In genomic region chr21:32613436-32614043, GRCh38 we compare ENCODE assay signal across 8 cellular contexts. TPM values are rescaled to one million over a fixed set of nuclear protein-coding genes. Genes with fewer than 3 reads are reported as not detected.
DNase-seq lines count a peak whose midpoint lies in the region; ATAC-seq and TF ChIP-seq lines count a peak whose summit lies in the region.

No MANE protein-coding gene starts in this region.

- POLR2A ChIA-PET in activated CD4-positive, alpha-beta T cell treated with anti-CD3 and anti-CD28 coated beads, Interleukin-2, amount 10 ng/mL, durations not matched to agents 7 days and 5 days (lab: Charles Lee), result interaction anchor here (0.6 kb wide), 1 partner anchor 100 kb away, joined by 3 read pairs; no protein-coding TSS in a partner anchor

- peak overlapping the region; percentile 76 to 89 (median 77) for H3K4me3 ChIP-seq in liver (ENCODE audit: low read depth in 1 of 3, low read length in 3 of 3)
- peak overlapping the region; percentile 67 for H3K4me3 ChIP-seq in thymus (ENCODE audit: low read length)

- no peaks in the 10 kb centered on the region for H3K27me3 ChIP-seq in liver (ENCODE audit: control insufficient read depth in 4 of 4, insufficient read depth in 4 of 4, low read length in 3 of 4)
- H3K27me3 ChIP-seq in thymus (ENCODE audit: control insufficient read depth, insufficient read depth), result no peaks in the 10 kb centered on the region

- CTCF ChIA-PET in activated CD4-positive, alpha-beta T cell treated with anti-CD3 and anti-CD28 coated beads, Interleukin-2, amount 10 ng/mL, durations not matched to agents 7 days and 5 days (lab: Charles Lee), result interaction anchor here (2.2 kb wide), 1 partner anchor 13 kb away, joined by 15 read pairs; no protein-coding TSS in a partner anchor

- H3K27ac Mint-ChIP-seq in activated CD4-positive, alpha-beta T cell treated with anti-CD3 and anti-CD28 coated beads, Interleukin-2, amount 10 ng/mL, durations not matched to agents 7 days and 5 days, result peak overlapping the region; percentile 39
- H3K27ac Mint-ChIP-seq in activated naive CD8-positive, alpha-beta T cell treated with anti-CD3 and anti-CD28 coated beads, Interleukin-2, amount 50 U/mL, for 24 hours, result no peak overlapping the region

- no peaks in the 10 kb centered on the region for H3K9me3 Mint-ChIP-seq in activated CD4-positive, alpha-beta T cell treated with anti-CD3 and anti-CD28 coated beads, Interleukin-2, amount 10 ng/mL, durations not matched to agents 7 days and 5 days
- no peaks in the 10 kb centered on the region for H3K9me3 Mint-ChIP-seq in activated naive CD8-positive, alpha-beta T cell treated with anti-CD3 and anti-CD28 coated beads, Interleukin-2, amount 50 U/mL, for 24 hours

- TF ChIP-seq CTCF in liver (IDR thresholded peaks at IDR 0.05; ENCODE audit: low read depth, low read length, missing input control), result no peak

- H3K36me3 Mint-ChIP-seq in activated CD4-positive, alpha-beta T cell treated with anti-CD3 and anti-CD28 coated beads, Interleukin-2, amount 10 ng/mL, durations not matched to agents 7 days and 5 days (ENCODE audit: low read depth), result peaks cover 8% of the 10 kb centered on the region
- H3K36me3 Mint-ChIP-seq in activated naive CD8-positive, alpha-beta T cell treated with anti-CD3 and anti-CD28 coated beads, Interleukin-2, amount 50 U/mL, for 24 hours (ENCODE audit: low read depth), result peaks cover 10% of the 10 kb centered on the region

- peaks cover 26% of the 10 kb centered on the region for H3K4me1 Mint-ChIP-seq in activated CD4-positive, alpha-beta T cell treated with anti-CD3 and anti-CD28 coated beads, Interleukin-2, amount 10 ng/mL, durations not matched to agents 7 days and 5 days
- peaks cover 21% of the 10 kb centered on the region for H3K4me1 Mint-ChIP-seq in activated naive CD8-positive, alpha-beta T cell treated with anti-CD3 and anti-CD28 coated beads, Interleukin-2, amount 50 U/mL, for 24 hours

- in situ Hi-C loops in ACHN (cut with HindIII; ENCODE audit: low pct_ligation_motif_present, low pct_unique_long_range_greater_than_20kb, low sequenced_read_pairs), result no loop called here

- peaks cover 5% of the 10 kb centered on the region for H3K27me3 Mint-ChIP-seq in activated CD4-positive, alpha-beta T cell treated with anti-CD3 and anti-CD28 coated beads, Interleukin-2, amount 10 ng/mL, durations not matched to agents 7 days and 5 days
- peaks cover 3% of the 10 kb centered on the region for H3K27me3 Mint-ChIP-seq in activated naive CD8-positive, alpha-beta T cell treated with anti-CD3 and anti-CD28 coated beads, Interleukin-2, amount 50 U/mL, for 24 hours

- ATAC-seq in activated naive CD8-positive, alpha-beta T cell treated with anti-CD3 and anti-CD28 coated beads, Interleukin-2, amount 50 U/mL, for 24 hours, result no peak
- no peak for ATAC-seq in HG02642 (IDR thresholded peaks at IDR 0.05; ENCODE audit: poor library complexity, unreplicated experiment)

- peaks cover 0 to 9% (median 3%) of the 10 kb centered on the region in 4 donors for H3K36me3 ChIP-seq in liver (ENCODE audit: control insufficient read depth in 4 of 4, insufficient read depth in 3 of 4, low read depth in 1 of 4, low read length in 3 of 4)
- no peaks in the 10 kb centered on the region for H3K36me3 ChIP-seq in thymus (ENCODE audit: control insufficient read depth, insufficient read depth)

- DNase-seq in activated CD4-positive, alpha-beta T cell treated with anti-CD3 and anti-CD28 coated beads, Interleukin-2, amount 10 ng/mL, durations not matched to agents 7 days and 5 days, result no peak
- no peak for DNase-seq in activated CD4-positive, alpha-beta T cell treated with anti-CD3 and anti-CD28 coated beads, Interleukin-2, amount 50 U/mL, for 1 hour
- DNase-seq in activated naive CD8-positive, alpha-beta T cell treated with anti-CD3 and anti-CD28 coated beads, Interleukin-2, amount 50 U/mL, for 24 hours, result no peak
- no peak for DNase-seq in EL
- DNase-seq in ACHN, result no peak

- peak overlapping the region in 1 of 2 donors; percentile 93 for H3K9ac ChIP-seq in liver (ENCODE audit: low read depth in 1 of 2, low read length in 2 of 2)

- no peaks in the 10 kb centered on the region for H3K9me3 ChIP-seq in liver (ENCODE audit: control insufficient read depth in 4 of 4, low read length in 3 of 4)
- no peaks in the 10 kb centered on the region for H3K9me3 ChIP-seq in thymus (ENCODE audit: control insufficient read depth)

- 71% methylated on average over 16 of the region's 16 CpGs for WGBS in liver
- 85% methylated on average over 16 of the region's 16 CpGs for WGBS in thymus

- H3K4me1 ChIP-seq in liver (ENCODE audit: control insufficient read depth in 4 of 4, insufficient read depth in 4 of 4, low read length in 3 of 4) (peaks cover 0 to 16% (median 5%) of the 10 kb centered on the region in 4 donors), thymus (ENCODE audit: control insufficient read depth, insufficient read depth, low read length) (peaks cover 8% of the 10 kb centered on the region)

- TF ChIP-seq RAD21 in liver (IDR thresholded peaks at IDR 0.05), result no peak

- H3K27ac ChIP-seq in liver (ENCODE audit: low read depth in 1 of 2, low read length in 2 of 2) (peak overlapping the region; percentile 48 to 69), thymus (ENCODE audit: low read depth) (no peak overlapping the region)

- peak overlapping the region; percentile 99 for H3K4me3 Mint-ChIP-seq in activated CD4-positive, alpha-beta T cell treated with anti-CD3 and anti-CD28 coated beads, Interleukin-2, amount 10 ng/mL, durations not matched to agents 7 days and 5 days
- peak overlapping the region; percentile 92 for H3K4me3 Mint-ChIP-seq in activated naive CD8-positive, alpha-beta T cell treated with anti-CD3 and anti-CD28 coated beads, Interleukin-2, amount 50 U/mL, for 24 hours

TF ChIP-seq in liver, 16 proteins besides CTCF, POLR2A, EP300 and RAD21:
- TF ChIP-seq, protein P1, sequence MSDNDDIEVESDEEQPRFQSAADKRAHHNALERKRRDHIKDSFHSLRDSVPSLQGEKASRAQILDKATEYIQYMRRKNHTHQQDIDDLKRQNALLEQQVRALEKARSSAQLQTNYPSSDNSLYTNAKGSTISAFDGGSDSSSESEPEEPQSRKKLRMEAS (IDR thresholded peaks at IDR 0.05), result no peak
- TF ChIP-seq ZBTB33 (IDR thresholded peaks at IDR 0.05), result no peak
- TF ChIP-seq EGR1 (IDR thresholded peaks at IDR 0.05; ENCODE audit: low read depth in 2 of 2), result no peak
- no peak for TF ChIP-seq NR2F2 (IDR thresholded peaks at IDR 0.05)

RNA-seq across cellular contexts. Expression of gene CFAP298, which starts 1.4 kb away (rescaled TPM):
- total RNA-seq in activated CD4-positive, alpha-beta T cell treated with anti-CD3 and anti-CD28 coated beads, Interleukin-2, amount 10 ng/mL, durations not matched to agents 7 days and 5 days, result 10 to 100 TPM; 32.6 to 40.2 TPM
- total RNA-seq in liver, result 10 to 100 TPM; 13.1 to 14.8 TPM
- 10 to 100 TPM; 15.7 to 19.8 TPM for polyA plus RNA-seq in liver
- polyA plus RNA-seq in thymus, result 43.5 TPM

RNA-seq across cellular contexts. Expression of gene TCP10L, which starts 28.2 kb away (rescaled TPM):
- total RNA-seq in activated CD4-positive, alpha-beta T cell treated with anti-CD3 and anti-CD28 coated beads, Interleukin-2, amount 10 ng/mL, durations not matched to agents 7 days and 5 days, result under 1 TPM; 0.71 to 0.72 TPM
- total RNA-seq in liver, result 1 to 10 TPM; 1.1 to 1.9 TPM
- polyA plus RNA-seq in liver, result 1 to 10 TPM; 3.7 to 8.0 TPM
- 2.5 TPM for polyA plus RNA-seq in thymus
